ENCODE assay signal across 8 cellular contexts in genomic region chr11:17077240-17077519, GRCh38. TPM values are rescaled to one million over a fixed set of nuclear protein-coding genes. Genes with fewer than 3 reads are reported as not detected.
DNase-seq lines count a peak whose midpoint lies in the region; ATAC-seq and TF ChIP-seq lines count a peak whose summit lies in the region.

No MANE protein-coding gene starts in this region.

- peaks cover 34% of the 10 kb centered on the region for H3K4me1 Mint-ChIP-seq in stimulated activated naive CD8-positive, alpha-beta T cell treated with anti-CD3 and anti-CD28 coated beads, Interleukin-15, Interleukin-2, amounts not matched to agents 100 ng/mL and 50 ng/mL, for 24 hours (ENCODE audit: low read depth)

- H3K4me3 ChIP-seq in iPS-18a (ENCODE audit: low read length) (peak overlapping the region; percentile 83), stomach (peak overlapping the region; percentile 86 to 98 (median 92))

- no peak for ATAC-seq in stimulated activated naive CD8-positive, alpha-beta T cell treated with anti-CD3 and anti-CD28 coated beads, Interleukin-15, Interleukin-2, amounts not matched to agents 100 U/mL and 50 U/mL, for 24 hours
- ATAC-seq in HG03342 (IDR thresholded peaks at IDR 0.05; ENCODE audit: unreplicated experiment), result peak; percentile 20

- H3K36me3 Mint-ChIP-seq in stimulated activated naive CD8-positive, alpha-beta T cell treated with anti-CD3 and anti-CD28 coated beads, Interleukin-15, Interleukin-2, amounts not matched to agents 100 ng/mL and 50 ng/mL, for 24 hours (ENCODE audit: low read depth), result peaks cover 57% of the 10 kb centered on the region

- H3K4me3 Mint-ChIP-seq in stimulated activated naive CD8-positive, alpha-beta T cell treated with anti-CD3 and anti-CD28 coated beads, Interleukin-15, Interleukin-2, amounts not matched to agents 100 ng/mL and 50 ng/mL, for 24 hours, result peak overlapping the region; percentile 95

- no peak for TF ChIP-seq CTCF in stomach (IDR thresholded peaks at IDR 0.05)

- TF ChIP-seq POLR2A in stomach (IDR thresholded peaks at IDR 0.05), result no peak

- no peak for TF ChIP-seq EP300 in stomach (IDR thresholded peaks at IDR 0.05)

- H3K27me3 ChIP-seq in iPS-18a (ENCODE audit: control insufficient read depth, insufficient read depth, low read length) (no peaks in the 10 kb centered on the region), stomach (no peaks in the 10 kb centered on the region)

- H3K36me3 ChIP-seq in iPS-18a (ENCODE audit: control insufficient read depth, low read depth, low read length) (peaks cover 34% of the 10 kb centered on the region), stomach (peaks cover 21 to 45% (median 43%) of the 10 kb centered on the region in 4 donors)

- 0 to 1% (median 0%) methylated on average over 20 of the region's 20 CpGs for WGBS in adipose tissue, 3 donors
- 0 to 1% (median 0%) methylated on average over 18 to 20 of the region's 20 CpGs for WGBS in stomach, 5 donors

- no peaks in the 10 kb centered on the region for H3K9me3 ChIP-seq in iPS-18a (ENCODE audit: control insufficient read depth, low read depth, low read length)
- H3K9me3 ChIP-seq in stomach, result no peaks in the 10 kb centered on the region

- peak overlapping the region; percentile 99 for H3K9ac ChIP-seq in iPS-18a (ENCODE audit: low read length)

- no peaks in the 10 kb centered on the region for H3K9me3 Mint-ChIP-seq in stimulated activated naive CD8-positive, alpha-beta T cell treated with anti-CD3 and anti-CD28 coated beads, Interleukin-15, Interleukin-2, amounts not matched to agents 100 ng/mL and 50 ng/mL, for 24 hours

- H3K27ac ChIP-seq in adipose tissue (ENCODE audit: low read depth, low read length), result peak overlapping the region; percentile 83
- H3K27ac ChIP-seq in iPS-18a (ENCODE audit: low read length), result peak overlapping the region; percentile 81
- H3K27ac ChIP-seq in stomach, result peak overlapping the region; percentile 83 to 97 (median 95)

- no peak for DNase-seq in stimulated activated naive CD8-positive, alpha-beta T cell treated with anti-CD3 and anti-CD28 coated beads, Interleukin-15, Interleukin-2, amounts not matched to agents 100 U/mL and 50 U/mL, for 24 hours
- DNase-seq in stomach (no peak), NCI-H510A treated with DMSO at 0.1 percent for 48 hours (lab: John Stamatoyannopoulos, UW) (no peak), NCI-H82 (lab: John Stamatoyannopoulos, UW) (no peak)

- intact Hi-C loops in stomach (cut with DNase I; ENCODE audit: low total_unique reads), result no loop called here

- H3K4me1 ChIP-seq in iPS-18a (ENCODE audit: control insufficient read depth, low read depth, low read length) (no peaks in the 10 kb centered on the region), stomach (peaks cover 26 to 45% (median 37%) of the 10 kb centered on the region in 4 donors)

- peak overlapping the region; percentile 94 for H3K27ac Mint-ChIP-seq in stimulated activated naive CD8-positive, alpha-beta T cell treated with anti-CD3 and anti-CD28 coated beads, Interleukin-15, Interleukin-2, amounts not matched to agents 100 ng/mL and 50 ng/mL, for 24 hours

- no peaks in the 10 kb centered on the region for H3K27me3 Mint-ChIP-seq in stimulated activated naive CD8-positive, alpha-beta T cell treated with anti-CD3 and anti-CD28 coated beads, Interleukin-15, Interleukin-2, amounts not matched to agents 100 ng/mL and 50 ng/mL, for 24 hours

RNA-seq across cellular contexts. Expression of gene RPS13, which starts 0.3 kb away (rescaled TPM):
- polyA plus RNA-seq in adipose tissue (1,000 to 10,000 TPM; 1,441 to 3,380 (median 1,986) TPM), stomach (1,000 to 10,000 TPM; 2,256 to 3,236 (median 3,016) TPM)
- total RNA-seq in stomach, result 1,000 to 10,000 TPM in 3 of 5 donors, 100 to 1,000 TPM in 2; 282 to 2,250 (median 1,462) TPM
